In genomic region chr1:212473729-212474128, GRCh38 we compare ENCODE assay signal across 18 cellular contexts.
"Had no signal": no experiment of that assay in that cellular context is flagged by ENCODE, and none has a peak within 500 bp of the region (broad histone marks: within the 10 kb centered on the region; RNA-seq: fewer than 3 reads in every experiment).

No MANE protein-coding gene starts in this region.

- H3K36me3 ChIP-seq: neutrophil, right lobe of liver, tibial artery had no signal

- H3K9me3 ChIP-seq: neutrophil, psoas muscle, right lobe of liver, tibial artery had no signal

- H3K4me3 ChIP-seq: dorsolateral prefrontal cortex, hepatocyte, lung, psoas muscle, right lobe of liver, tibial artery had no signal

- H2AFZ ChIP-seq: hepatocyte had no signal

- H3K4me2 ChIP-seq: hepatocyte had no signal

- H3K27me3 ChIP-seq: dorsolateral prefrontal cortex, hepatocyte, right lobe of liver, tibial artery had no signal

- DNase-seq: cortex of kidney; dorsolateral prefrontal cortex; effector CD8-positive, alpha-beta T cell; foreskin melanocyte; head of caudate nucleus; left colon; left ventricle myocardium superior; mesenchymal stem cell; naive thymus-derived CD4-positive, alpha-beta T cell; nephron progenitor cell; psoas muscle; retina; stimulated activated CD4-positive, alpha-beta T cell treated with anti-CD3 and anti-CD28 coated beads, Interleukin-4, amount 100 ng/mL, for 1 hour; tibial artery had no signal

- H3K4me1 ChIP-seq: right lobe of liver had no signal

- H3K27ac ChIP-seq: hepatocyte, neutrophil, psoas muscle, right lobe of liver, tibial artery had no signal

- H3K79me2 ChIP-seq: hepatocyte had no signal
